ENCODE assay signal across 16 cellular contexts in genomic region chrX:51568586-51568985, GRCh38. TPM values are rescaled to one million over a fixed set of nuclear protein-coding genes. Genes with fewer than 3 reads are reported as not detected.
A peak's percentile ranks its signal among the peaks of the same experiment; 100 is the strongest.
DNase-seq lines count a peak whose midpoint lies in the region; ATAC-seq and TF ChIP-seq lines count a peak whose summit lies in the region.
"Had no signal": no experiment of that assay in that cellular context is flagged by ENCODE, and none has a peak within 500 bp of the region (broad histone marks: within the 10 kb centered on the region; RNA-seq: fewer than 3 reads in every experiment).

No MANE protein-coding gene starts in this region.

- no peak for ATAC-seq in GM21526 (IDR thresholded peaks at IDR 0.05; ENCODE audit: low FRiP score, unreplicated experiment)
- ATAC-seq: esophagus mucosa, GM23338, left lobe of liver had no signal

- intact Hi-C loops in colonic mucosa (cut with DNase I): no loop called here

- CTCF ChIA-PET in BJ (lab: Yijun Ruan, JAX): interaction anchor here (0.7 kb wide), 1 partner anchor 11 kb away, joined by 3 read pairs; no protein-coding TSS in a partner anchor

- DNase-seq in BJ (ENCODE audit: low read depth): peak; percentile 20
- peak; percentile 39 for DNase-seq in M059J (ENCODE audit: low read depth)
- DNase-seq in choroid plexus epithelial cell (ENCODE audit: low read depth): peak; percentile 35
- DNase-seq in non-pigmented ciliary epithelial cell (ENCODE audit: low read depth): peak; percentile 10
- DNase-seq in retina: no peak
- DNase-seq in colonic mucosa: no peak
- DNase-seq in stimulated activated CD4-positive, alpha-beta T cell treated with anti-CD3 and anti-CD28 coated beads, Interleukin-12 subunit alpha, Interleukin-12 subunit beta, amount 100 ng/mL, for 4 hours: no peak
- DNase-seq: activated CD4-positive, alpha-beta T cell treated with anti-CD3 and anti-CD28 coated beads, Interleukin-2, amount 50 U/mL, for 48 hours; adrenal gland; NCI-H526 treated with DMSO at 0.1 percent for 48 hours had no signal

- H3K27ac ChIP-seq in colonic mucosa: no peak overlapping the region
- H3K27ac ChIP-seq: adrenal gland, BLaER1, vagina had no signal

- no peaks in the 10 kb centered on the region for H3K4me1 ChIP-seq in colonic mucosa
- H3K4me1 ChIP-seq: adrenal gland, BLaER1, vagina had no signal

- H3K27me3 ChIP-seq in BJ (ENCODE audit: control insufficient read depth, insufficient read depth, low read length) (no peaks in the 10 kb centered on the region), colonic mucosa (no peaks in the 10 kb centered on the region)
- H3K27me3 ChIP-seq: vagina had no signal

- no peaks in the 10 kb centered on the region for H3K9me3 ChIP-seq in colonic mucosa
- H3K9me3 ChIP-seq: adrenal gland, vagina had no signal

- TF ChIP-seq CTCF in BJ (IDR thresholded peaks at IDR 0.05; ENCODE audit: insufficient read depth, low read depth, low read length) (no peak), choroid plexus epithelial cell (conservative IDR thresholded peaks at IDR 0.05; ENCODE audit: low read depth, low read length) (no peak), colonic mucosa (IDR thresholded peaks at IDR 0.05) (no peak)

- H3K9ac ChIP-seq in colonic mucosa (ENCODE audit: low read depth in 2 of 2, low read length in 2 of 2): no peak overlapping the region
- H3K9ac ChIP-seq: BLaER1 had no signal

- POLR2A ChIA-PET in BJ (lab: Charles Lee): no interaction called here

- no peaks in the 10 kb centered on the region for H3K36me3 ChIP-seq in BJ (ENCODE audit: control insufficient read depth, insufficient read depth, low read length)
- H3K36me3 ChIP-seq in colonic mucosa: no peaks in the 10 kb centered on the region
- H3K36me3 ChIP-seq: adrenal gland, BLaER1, vagina had no signal

- H3K4me3 ChIP-seq in BJ (ENCODE audit: low read depth, low read length): no peak overlapping the region
- H3K4me3 ChIP-seq in choroid plexus epithelial cell (ENCODE audit: low read depth, low read length): no peak overlapping the region
- no peak overlapping the region for H3K4me3 ChIP-seq in colonic mucosa
- H3K4me3 ChIP-seq: adrenal gland, BLaER1, GM23338, vagina had no signal

RNA-seq across cellular contexts. Expression of gene CENPVL3, which starts 50.1 kb away (rescaled TPM):
- not detected in 2 replicates for polyA plus RNA-seq in BJ (2011; rRNA removed)
- polyA minus RNA-seq in BJ (2011; rRNA and poly(A)+ RNA removed): not detected in 2 replicates
- not detected in 2 replicates for total RNA-seq in M059J (2014; rRNA removed; shearing (Covaris generic))
- total RNA-seq in colonic mucosa: not detected
- total RNA-seq: esophagus mucosa, left lobe of liver, vagina had no signal

Comparison
In these comparisons a context has a peak if more than half of its experiments do, and no peak if none do; other contexts are left out.
1. DNase-seq: peak in BJ (single experiment), M059J (single experiment), choroid plexus epithelial cell (single experiment) and non-pigmented ciliary epithelial cell (single experiment); none in retina (single experiment), colonic mucosa (single experiment) and stimulated activated CD4-positive, alpha-beta T cell treated with anti-CD3 and anti-CD28 coated beads, Interleukin-12 subunit alpha, Interleukin-12 subunit beta, amount 100 ng/mL, for 4 hours (single experiment).